In genomic region chr9:131277673-131278420, GRCh38 we compare ENCODE assay signal across 8 cellular contexts. TPM values are rescaled to one million over a fixed set of nuclear protein-coding genes. Genes with fewer than 3 reads are reported as not detected.
A peak's percentile ranks its signal among the peaks of the same experiment; 100 is the strongest.
DNase-seq lines count a peak whose midpoint lies in the region; ATAC-seq, FAIRE-seq and TF ChIP-seq lines count a peak whose summit lies in the region.

No MANE protein-coding gene starts in this region.

- H3K4me1 Mint-ChIP-seq in T-cell = peaks cover 24 to 41% (median 34%) of the 10 kb centered on the region in 3 donors

- no peak for TF ChIP-seq POLR2A in A549 (IDR thresholded peaks at IDR 0.05; ENCODE audit: low read length)

- DNase-seq in A549 (ENCODE audit: low read depth in 1 of 2, low spot score in 1 of 2) (peak; percentile 69 to 94), NCI-H1436 treated with DMSO at 0.1 percent for 48 hours (lab: John Stamatoyannopoulos, UW) (peak; percentile 35), T-cell (peak in 33 of 34 experiments; percentile 38 to 74 (median 56)), amniotic stem cell (lab: John Stamatoyannopoulos, UW) (peak; percentile 72), heart right ventricle (peak; percentile 87 to 92), trophoblast cell (peak; percentile 66 to 80), aorta (peak; percentile 89 to 91)

- H3K27me3 ChIP-seq in heart right ventricle (peaks cover 0 to 27% (median 14%) of the 10 kb centered on the region in 7 donors), trophoblast cell (ENCODE audit: insufficient read depth, low read length) (peaks cover 29% of the 10 kb centered on the region), aorta (ENCODE audit: control insufficient read depth in 1 of 2, insufficient read depth in 2 of 2, low read length in 1 of 2) (peaks cover 0 to 1% of the 10 kb centered on the region in 2 donors)

- no peak for TF ChIP-seq EP300 in A549 (IDR thresholded peaks at IDR 0.05)

- no peaks in the 10 kb centered on the region for H3K79me2 ChIP-seq in trophoblast cell (ENCODE audit: control insufficient read depth, insufficient read depth, low read length, poor library complexity)

- no peak overlapping the region for H2BK12ac ChIP-seq in trophoblast cell (ENCODE audit: low read length)

- H3K27ac Mint-ChIP-seq in T-cell = peak overlapping the region; percentile 91

- H3K4me3 Mint-ChIP-seq in T-cell = peak overlapping the region; percentile 82 to 91 (median 85)

- no peaks in the 10 kb centered on the region for H3K79me1 ChIP-seq in trophoblast cell (ENCODE audit: low read length)

- POLR2A ChIA-PET in A549 (lab: Yijun Ruan, JAX) = interaction anchor here (0.6 to 0.7 kb wide), 2 partner anchors 31 to 153 kb away, joined by 3 to 6 read pairs; partner anchors contain the start of gene NUP214
- POLR2A ChIA-PET in T-cell (lab: Charles Lee) = interaction anchor here in 1 of 2 donors (1.1 kb wide), 1 partner anchor 24 kb away, joined by 4 read pairs; no protein-coding TSS in a partner anchor

- H3K4ac ChIP-seq in trophoblast cell (ENCODE audit: low read depth, low read length) = no peak overlapping the region

- ATAC-seq in A549 (peak; percentile 63 to 84), GM18909 (IDR thresholded peaks at IDR 0.05; ENCODE audit: poor library complexity, unreplicated experiment) (peak; percentile 34), T-cell (replicated peaks in 1 of 4) (peak; percentile 45 to 66 (median 47)), heart right ventricle (peak; percentile 40 to 70 (median 60)), aorta (ENCODE audit: low FRiP score) (peak; percentile 78)

- H3K4me2 ChIP-seq in A549 (peak overlapping the region; percentile 100), trophoblast cell (ENCODE audit: low read length) (peak overlapping the region; percentile 78)

- H3K23ac ChIP-seq in trophoblast cell (ENCODE audit: low read length) = no peak overlapping the region

- H3K4me1 ChIP-seq in A549 = no peaks in the 10 kb centered on the region; the same call in 2 of the 3 replicates
- peaks cover 15 to 52% (median 34%) of the 10 kb centered on the region in 9 donors for H3K4me1 ChIP-seq in heart right ventricle
- peaks cover 2 to 4% of the 10 kb centered on the region in 2 experiments for H3K4me1 ChIP-seq in trophoblast cell (ENCODE audit: control insufficient read depth in 1 of 2, insufficient read depth in 2 of 2, low read length in 2 of 2)
- no peaks in the 10 kb centered on the region for H3K4me1 ChIP-seq in aorta (ENCODE audit: control insufficient read depth in 1 of 2, insufficient read depth in 2 of 2, low read length in 2 of 2)

- H3K36me3 Mint-ChIP-seq in T-cell = peaks cover 28% of the 10 kb centered on the region

- no peak overlapping the region for H3K18ac ChIP-seq in trophoblast cell (ENCODE audit: low read length)

- peak overlapping the region; percentile 70 for H3K4me3 ChIP-seq in A549
- H3K4me3 ChIP-seq in heart right ventricle = peak overlapping the region; percentile 59 to 92 (median 84)
- peak overlapping the region; percentile 72 for H3K4me3 ChIP-seq in trophoblast cell (ENCODE audit: low read depth, low read length)
- H3K4me3 ChIP-seq in aorta (ENCODE audit: low read length in 2 of 2) = peak overlapping the region; percentile 41 to 71

- CTCF ChIA-PET in A549 (lab: Yijun Ruan, JAX) = interaction anchor here (1.5 to 3.2 kb wide), 3 partner anchors 26 to 231 kb away, joined by 3 to 12 read pairs (median 3); no protein-coding TSS in a partner anchor
- CTCF ChIA-PET in T-cell (lab: Charles Lee) = no interaction called here

- H3K9ac ChIP-seq in trophoblast cell (ENCODE audit: low read length) = no peak overlapping the region

- peaks cover 0 to 6% of the 10 kb centered on the region in 2 donors for H3K27me3 Mint-ChIP-seq in T-cell

- H4K8ac ChIP-seq in trophoblast cell (ENCODE audit: low read depth, low read length) = no peak overlapping the region

- H3K14ac ChIP-seq in trophoblast cell (ENCODE audit: low read length) = no peak overlapping the region

- H2BK5ac ChIP-seq in trophoblast cell (ENCODE audit: low read depth, low read length, poor library complexity) = no peak overlapping the region

- no peak overlapping the region for H4K12ac ChIP-seq in trophoblast cell (ENCODE audit: low read depth, low read length)

- no peak overlapping the region for H2AK5ac ChIP-seq in trophoblast cell (ENCODE audit: low read length)

- no peaks in the 10 kb centered on the region for H3K9me3 Mint-ChIP-seq in T-cell

- intact Hi-C loops in heart right ventricle (cut with DNase I) (loop anchor here in 7 of 10 donors (2.0 to 10.0 kb wide), 8 partner anchors 41 to 101 kb away; no protein-coding TSS in a partner anchor), aorta (cut with DNase I) (no loop called here)

- TF ChIP-seq CTCF in A549 (IDR thresholded peaks at IDR 0.05) (no peak), heart right ventricle (IDR thresholded peaks at IDR 0.05) (peak in 1 of 9 donors; percentile 9)

- no peak overlapping the region for H2AFZ ChIP-seq in trophoblast cell (ENCODE audit: insufficient read depth, low read length, poor library complexity)

- H3K36me3 ChIP-seq in heart right ventricle = no peaks in the 10 kb centered on the region
- H3K36me3 ChIP-seq in trophoblast cell (ENCODE audit: control insufficient read depth in 1 of 2, insufficient read depth in 2 of 2, low read length in 2 of 2) = no peaks in the 10 kb centered on the region
- no peaks in the 10 kb centered on the region for H3K36me3 ChIP-seq in aorta (ENCODE audit: control insufficient read depth in 1 of 2, insufficient read depth in 2 of 2, low read length in 1 of 2)

- 27% methylated on average over 10 of the region's 82 CpGs for whole genome bisulfite sequencing in A549 (ENCODE audit: missing lambda C conversion rate)
- 2 to 3% methylated on average over 36 to 82 of the region's 82 CpGs for WGBS in heart right ventricle, 2 donors
- no CpG with 5 or more reads among the region's 82 CpGs for WGBS in trophoblast cell (ENCODE audit: extremely low coverage, insufficient coverage, insufficient read length)
- 2 to 3% methylated on average over 31 to 82 of the region's 82 CpGs for WGBS in aorta, 2 donors

- H3K27ac ChIP-seq in A549 = peak overlapping the region; percentile 51 to 85
- peak overlapping the region; percentile 89 to 99 (median 98) for H3K27ac ChIP-seq in heart right ventricle
- H3K27ac ChIP-seq in trophoblast cell (ENCODE audit: low read depth, low read length) = no peak overlapping the region
- no peak overlapping the region for H3K27ac ChIP-seq in aorta (ENCODE audit: low read depth in 1 of 2, low read length in 2 of 2)

- no peak for TF ChIP-seq RAD21 in A549 (conservative IDR thresholded peaks at IDR 0.05 in 1 of 2, IDR thresholded peaks at IDR 0.05 in 1 of 2)

- H3K9me3 ChIP-seq in A549 (no peaks in the 10 kb centered on the region), heart right ventricle (no peaks in the 10 kb centered on the region), trophoblast cell (ENCODE audit: insufficient read depth, low read depth, low read length) (peaks cover 6% of the 10 kb centered on the region), aorta (ENCODE audit: control insufficient read depth, low read length) (no peaks in the 10 kb centered on the region)

- no peak overlapping the region for H4K91ac ChIP-seq in trophoblast cell (ENCODE audit: low read depth, low read length)

- no peak for FAIRE-seq in A549 (lab: Jason Lieb, UNC)

- H2BK120ac ChIP-seq in trophoblast cell (ENCODE audit: insufficient read depth, low read length, poor library complexity) = no peak overlapping the region

TF ChIP-seq in A549, 52 proteins besides CTCF, POLR2A, EP300 and RAD21:
- peak; percentile 17 for TF ChIP-seq ZFP36 (IDR thresholded peaks at IDR 0.05; ENCODE audit: borderline replicate concordance, partially characterized antibody)
- no peak for TF ChIP-seq HES2 (IDR thresholded peaks at IDR 0.05)

RNA-seq across cellular contexts. Expression of gene FAM78A, which starts 1.5 kb away (rescaled TPM):
- polyA plus RNA-seq in A549 (2011; rRNA removed) = 0.44 and 0.49 TPM in 2 replicates
- 0.52 and 0.69 TPM in 2 replicates for polyA plus RNA-seq in A549 (2012; cell fraction: cytosol; rRNA removed)
- polyA plus RNA-seq in A549 (2012; cell fraction: nucleus; rRNA removed) = 0.67 and 1.9 TPM in 2 replicates
- 0.33 to 0.65 TPM (median 0.50 TPM) in 3 replicates for polyA plus RNA-seq in A549 (2017; fragmentation: RNase III; extraction: RNeasy Plus Mini Kit Qiagen cat#74134 plus additional on column Dnase treatment)
- 0.29 and 0.68 TPM in 2 replicates for polyA minus RNA-seq in A549 (2011; rRNA and poly(A)+ RNA removed)
- total RNA-seq in T-cell = 100 to 1,000 TPM in 1 of 5 donors, 10 to 100 TPM in 4; 70.4 to 106 (median 98.4) TPM
- total RNA-seq in heart right ventricle = 10 to 100 TPM; 21.0 to 53.1 (median 32.3) TPM
- polyA plus RNA-seq in heart right ventricle = 10 to 100 TPM in 1 of 2 donors, 1 to 10 TPM in 1; 7.0 to 27.3 TPM
- 0.56 and 0.60 TPM in 2 replicates for polyA plus RNA-seq in trophoblast cell (2013)
- 1 to 10 TPM; 4.0 to 6.3 TPM for total RNA-seq in aorta
- 1 to 10 TPM in 1 of 2 donors, under 1 TPM in 1; 0.59 to 2.0 TPM for polyA plus RNA-seq in aorta

RNA-seq across cellular contexts. Expression of gene PLPP7, which starts 11.7 kb away (rescaled TPM):
- polyA plus RNA-seq in A549 (2011; rRNA removed) (0.08 TPM in 1 of 2 replicates, not detected in the other), A549 (2017; fragmentation: RNase III; extraction: RNeasy Plus Mini Kit Qiagen cat#74134 plus additional on column Dnase treatment) (not detected in 3 replicates), heart right ventricle (100 to 1,000 TPM in 1 of 2 donors, 10 to 100 TPM in 1; 42.6 to 129 TPM), aorta (10 to 100 TPM in 1 of 2 donors, 1 to 10 TPM in 1; 5.6 to 11.1 TPM)
- 0.04 and 0.09 TPM in 2 replicates for polyA plus RNA-seq in A549 (2012; cell fraction: cytosol; rRNA removed)
- polyA plus RNA-seq in A549 (2012; cell fraction: nucleus; rRNA removed) = 0.05 and 0.06 TPM in 2 replicates
- polyA minus RNA-seq in A549 (2011; rRNA and poly(A)+ RNA removed) = not detected in 2 replicates
- total RNA-seq in T-cell (under 1 TPM in 3 of 5 donors, not detected in 2; 0.13 to 0.58 (median 0.13) TPM), heart right ventricle (100 to 1,000 TPM in 5 of 10 donors, 10 to 100 TPM in 5; 76.1 to 140 (median 102) TPM), aorta (1 to 10 TPM; 6.6 to 9.5 TPM)
- 0.10 and 0.17 TPM in 2 replicates for polyA plus RNA-seq in trophoblast cell (2013)

Comparison
In these comparisons a context has a peak if more than half of its experiments do, and no peak if none do; other contexts are left out.
1. DNase-seq: peak in every context shown above with its lines; median percentile 90 in aorta; 90 in heart right ventricle; 82 in A549; 73 in trophoblast cell; 72 in amniotic stem cell; 56 in T-cell; 35 in NCI-H1436 treated with DMSO at 0.1 percent for 48 hours.
2. H3K27ac ChIP-seq: peak in A549 (2 of 2) and heart right ventricle (10 of 10); none in trophoblast cell (single experiment) and aorta (0 of 2).
3. RNA of gene PLPP7, which starts 11.7 kb away (total RNA-seq): 76.1 to 140 TPM in heart right ventricle; 6.6 to 9.5 TPM in aorta and 0.13 to 0.58 TPM in T-cell; every median in the first group is over 4 times any median in the second.
4. intact Hi-C loops: an anchor here in heart right ventricle (2.0 to 10.0 kb wide); none called in aorta.
5. Peak in every context shown above with its lines, with median percentiles within 50 percentile points of each other: ATAC-seq and H3K4me3 ChIP-seq.